Comparison of ENCODE assay signal across 22 cellular contexts in the genomic region with DNA sequence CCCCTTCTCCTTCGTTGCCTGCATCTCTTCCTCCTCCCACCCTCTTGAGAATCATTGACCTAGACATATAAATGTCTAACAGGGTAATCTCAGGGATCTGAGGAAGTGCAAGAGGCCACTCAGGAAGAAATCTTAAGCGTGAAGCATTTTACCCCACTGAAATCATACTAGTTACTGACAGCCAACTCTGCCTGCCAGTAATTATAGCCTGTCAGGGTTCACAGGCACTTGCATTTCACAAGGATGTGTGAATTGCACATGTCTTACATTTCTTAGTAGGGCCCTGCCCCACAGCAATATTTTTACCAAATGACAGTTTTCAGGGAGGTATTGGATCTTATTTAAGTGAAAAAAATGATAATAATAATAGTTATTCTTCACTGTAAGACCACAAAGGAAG.
"Had no signal": no experiment of that assay in that cellular context is flagged by ENCODE, and none has a peak within 500 bp of the region (broad histone marks: within the 10 kb centered on the region; RNA-seq: fewer than 3 reads in every experiment).

No MANE protein-coding gene starts in this region.

- DNase-seq: activated CD4-positive, alpha-beta memory T cell treated with anti-CD3 and anti-CD28 coated beads, Interleukin-2, amount 10 ng/mL, durations not matched to agents 7 days and 5 days; activated CD4-positive, alpha-beta T cell treated with anti-CD3 and anti-CD28 coated beads for 48 hours; activated gamma-delta T cell; activated naive CD4-positive, alpha-beta T cell treated with anti-CD3 and anti-CD28 coated beads, Interleukin-2, amount 50 U/mL, for 16 hours; activated naive CD8-positive, alpha-beta T cell treated with anti-CD3 and anti-CD28 coated beads, Interleukin-2, amount 50 U/mL, for 24 hours; anterior cingulate cortex; body of pancreas; cortex of kidney; endodermal cell; heart left ventricle; left cardiac atrium; occipital lobe; sigmoid colon; stimulated activated CD4-positive, alpha-beta T cell treated with anti-CD3 and anti-CD28 coated beads, Interleukin-4, amount 100 ng/mL, for 1 hour; stimulated activated naive CD4-positive, alpha-beta T cell; testis; trophoblast cell; uterus had no signal

- H3K36me3 ChIP-seq: cardiac muscle cell, heart left ventricle, sigmoid colon, uterus had no signal

- H3K27ac ChIP-seq: body of pancreas, cardiac muscle cell, heart left ventricle, sigmoid colon, testis, uterus had no signal

- H3K4me1 ChIP-seq: body of pancreas, heart left ventricle, testis, uterus had no signal

- H3K4me3 ChIP-seq: body of pancreas, cardiac muscle cell, heart left ventricle, sigmoid colon, testis, uterus had no signal

- H3K27me3 Mint-ChIP-seq: activated CD4-positive, alpha-beta memory T cell treated with anti-CD3 and anti-CD28 coated beads, Interleukin-2, amount 10 ng/mL, durations not matched to agents 7 days and 5 days; activated naive CD8-positive, alpha-beta T cell treated with anti-CD3 and anti-CD28 coated beads, Interleukin-2, amount 50 U/mL, for 24 hours; memory B cell had no signal

- H3K9me3 ChIP-seq: body of pancreas, heart left ventricle, sigmoid colon, testis, uterus had no signal

- H3K9me3 Mint-ChIP-seq: activated naive CD8-positive, alpha-beta T cell treated with anti-CD3 and anti-CD28 coated beads, Interleukin-2, amount 50 U/mL, for 24 hours; endodermal cell; memory B cell; neural crest cell had no signal

- H3K4me3 Mint-ChIP-seq: activated CD4-positive, alpha-beta memory T cell treated with anti-CD3 and anti-CD28 coated beads, Interleukin-2, amount 10 ng/mL, durations not matched to agents 7 days and 5 days; activated naive CD8-positive, alpha-beta T cell treated with anti-CD3 and anti-CD28 coated beads, Interleukin-2, amount 50 U/mL, for 24 hours; activated T-helper 1 cell treated with anti-CD3 and anti-CD28 coated beads, Interleukin-12 subunit alpha, Interleukin-12 subunit beta, Interleukin-2, Interleukin-4 antibody, amounts not matched to agents 30 ng/mL and 10 ng/mL and 1 ng/mL, durations not matched to agents 14 hours and 24 hours and 36 hours; endodermal cell; memory B cell; neural crest cell had no signal

- ATAC-seq: activated naive CD8-positive, alpha-beta T cell treated with anti-CD3 and anti-CD28 coated beads, Interleukin-2, amount 50 U/mL, for 24 hours; body of pancreas; heart left ventricle had no signal

- H3K27me3 ChIP-seq: body of pancreas, cardiac muscle cell, sigmoid colon, testis, uterus had no signal

- H3K27ac Mint-ChIP-seq: activated CD4-positive, alpha-beta memory T cell treated with anti-CD3 and anti-CD28 coated beads, Interleukin-2, amount 10 ng/mL, durations not matched to agents 7 days and 5 days; activated naive CD8-positive, alpha-beta T cell treated with anti-CD3 and anti-CD28 coated beads, Interleukin-2, amount 50 U/mL, for 24 hours; activated T-helper 1 cell treated with anti-CD3 and anti-CD28 coated beads, Interleukin-12 subunit alpha, Interleukin-12 subunit beta, Interleukin-2, Interleukin-4 antibody, amounts not matched to agents 30 ng/mL and 10 ng/mL and 1 ng/mL, durations not matched to agents 14 hours and 24 hours and 36 hours; endodermal cell; memory B cell had no signal

- H3K4me1 Mint-ChIP-seq: activated CD4-positive, alpha-beta memory T cell treated with anti-CD3 and anti-CD28 coated beads, Interleukin-2, amount 10 ng/mL, durations not matched to agents 7 days and 5 days; activated naive CD8-positive, alpha-beta T cell treated with anti-CD3 and anti-CD28 coated beads, Interleukin-2, amount 50 U/mL, for 24 hours; memory B cell; neural crest cell had no signal

- H3K36me3 Mint-ChIP-seq: memory B cell had no signal
